ENCODE assay signal across 39 cellular contexts in the genomic region with DNA sequence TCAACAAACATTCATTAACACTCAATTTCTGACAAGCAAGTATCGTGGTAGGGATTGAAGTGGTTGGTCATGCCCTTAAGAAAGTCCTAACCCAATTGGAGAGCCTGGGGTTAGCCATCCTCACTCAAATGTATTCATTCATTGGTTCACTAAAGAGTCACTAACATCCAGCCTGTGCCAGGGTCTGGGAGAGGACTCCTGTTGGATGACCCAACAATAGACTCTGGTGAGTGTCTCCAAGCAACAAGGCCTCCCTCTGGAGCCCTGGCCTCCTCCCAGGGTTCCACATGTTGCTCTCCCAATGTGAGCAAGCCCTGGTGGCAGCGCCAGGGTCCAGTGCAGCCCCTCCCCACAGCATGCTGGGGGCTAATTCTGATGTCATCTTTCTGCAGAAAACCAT. TPM values are rescaled to one million over a fixed set of nuclear protein-coding genes. Genes with fewer than 3 reads are reported as not detected.
"Had no signal": no experiment of that assay in that cellular context is flagged by ENCODE, and none has a peak within 500 bp of the region (broad histone marks: within the 10 kb centered on the region; RNA-seq: fewer than 3 reads in every experiment).

A gene (plus strand): TSS at position 301 of the 400 bp plus-strand sequence. CDS start 185 bp downstream, outside the sequence.

- DNase-seq: Karpas-422, Kasumi-1, MG63, MM.1S, MV-4-11, NCI-H1048, NCI-H1092, NCI-H1092 treated with DMSO at 0.1 percent for 48 hours, NCI-H1105, NCI-H1105 treated with DMSO at 0.1 percent for 48 hours, NCI-H1417, NCI-H1417 treated with DMSO at 0.1 percent for 48 hours, NCI-H1436, NCI-H1436 treated with DMSO at 0.1 percent for 48 hours, NCI-H146, NCI-H1694, NCI-H1694 treated with DMSO at 0.1 percent for 48 hours, NCI-H187, NCI-H187 treated with DMSO at 0.1 percent for 48 hours, NCI-H1930, NCI-H2029, NCI-H2029 treated with DMSO at 0.1 percent for 48 hours, NCI-H2081 treated with DMSO at 0.1 percent for 48 hours, NCI-H2107, NCI-H2171, NCI-H2171 treated with DMSO at 0.1 percent for 48 hours, NCI-H2227 treated with DMSO at 0.1 percent for 48 hours, NCI-H226, NCI-H345, NCI-H446 treated with DMSO at 0.1 percent for 48 hours, NCI-H510A, NCI-H510A treated with DMSO at 0.1 percent for 48 hours, NCI-H524, NCI-H524 treated with DMSO at 0.1 percent for 48 hours had no signal

- H3K9me3 ChIP-seq: MG63 had no signal

- H3K4me3 ChIP-seq: MG63 had no signal

- H3K9ac ChIP-seq: KMS-11 had no signal

- H3K4me2 ChIP-seq: KMS-11 had no signal

- H3K36me3 ChIP-seq: MG63 had no signal

- H3K27ac ChIP-seq: KMS-11 had no signal

RNA-seq across cellular contexts. Expression of the gene that starts here (rescaled TPM):
- total RNA-seq: LHCN-M2, M059J, MCF 10A, NCI-H460 had no signal
